In genomic region chr7:82534687-82535086, GRCh38 we compare ENCODE assay signal across 1 cellular context.
TF ChIP-seq lines count a peak whose summit lies in the region.

No MANE protein-coding gene starts in this region.

TF ChIP-seq in GM23338, 12 proteins besides CTCF, POLR2A, EP300 and RAD21 (continued from another document):
- TF ChIP-seq ZNF462 (CRISPR knock-in tag; IDR thresholded peaks at IDR 0.05) (no peak), NANOG (IDR thresholded peaks at IDR 0.05; ENCODE audit: borderline replicate concordance) (no peak), JUNB (IDR thresholded peaks at IDR 0.05; ENCODE audit: unreplicated experiment) (no peak)
